ENCODE assay signal across 9 cellular contexts in genomic region chr1:205678286-205679111, GRCh38. TPM values are rescaled to one million over a fixed set of nuclear protein-coding genes. Genes with fewer than 3 reads are reported as not detected.
A peak's percentile ranks its signal among the peaks of the same experiment; 100 is the strongest.
DNase-seq lines count a peak whose midpoint lies in the region; ATAC-seq and TF ChIP-seq lines count a peak whose summit lies in the region.
"Had no signal": no experiment of that assay in that cellular context is flagged by ENCODE, and none has a peak within 500 bp of the region (broad histone marks: within the 10 kb centered on the region; RNA-seq: fewer than 3 reads in every experiment).

No MANE protein-coding gene starts in this region.

- H3K36me3 Mint-ChIP-seq in MCF 10A (ENCODE audit: insufficient read depth, unreplicated experiment): no peaks in the 10 kb centered on the region

- POLR2A ChIA-PET in PC-3 (lab: Charles Lee; ENCODE audit: unreplicated experiment): no interaction called here
- POLR2A ChIA-PET in MCF 10A (lab: Yijun Ruan, JAX): interaction anchor here (0.7 to 3.6 kb wide), 8 partner anchors 9 to 67 kb away, joined by 3 to 25 read pairs (median 3); partner anchors contain the start of gene ELK4

- H3K4me3 Mint-ChIP-seq in MCF 10A (ENCODE audit: unreplicated experiment): peak overlapping the region; percentile 76
- H3K4me3 Mint-ChIP-seq in stimulated activated naive CD8-positive, alpha-beta T cell treated with anti-CD3 and anti-CD28 coated beads, Interleukin-15, amount 100 ng/mL, for 72 hours: peak overlapping the region; percentile 86

- H3K4me1 Mint-ChIP-seq in MCF 10A (ENCODE audit: insufficient read depth, unreplicated experiment): peaks cover 14% of the 10 kb centered on the region
- peaks cover 19% of the 10 kb centered on the region for H3K4me1 Mint-ChIP-seq in stimulated activated naive CD8-positive, alpha-beta T cell treated with anti-CD3 and anti-CD28 coated beads, Interleukin-15, amount 100 ng/mL, for 72 hours

- TF ChIP-seq CTCF in PC-3 (conservative IDR thresholded peaks at IDR 0.05; ENCODE audit: low read depth, low read length) (no peak), MCF 10A (IDR thresholded peaks at IDR 0.05; ENCODE audit: unreplicated experiment) (no peak)

- H3K9me3 Mint-ChIP-seq in MCF 10A (ENCODE audit: unreplicated experiment): no peaks in the 10 kb centered on the region
- no peaks in the 10 kb centered on the region for H3K9me3 Mint-ChIP-seq in stimulated activated naive CD8-positive, alpha-beta T cell treated with anti-CD3 and anti-CD28 coated beads, Interleukin-15, amount 100 ng/mL, for 72 hours

- no peaks in the 10 kb centered on the region for H3K36me3 ChIP-seq in PC-3 (ENCODE audit: low read depth, low read length)

- no peaks in the 10 kb centered on the region for H3K9me2 ChIP-seq in PC-3 (replicated peaks; ENCODE audit: low read length)

- peak overlapping the region; percentile 62; the same call in 1 of the 2 replicates for H3K9ac ChIP-seq in PC-3 (ENCODE audit: low read length)

- H3K27me3 Mint-ChIP-seq in MCF 10A (ENCODE audit: insufficient read depth, unreplicated experiment): no peaks in the 10 kb centered on the region
- H3K27me3 Mint-ChIP-seq in stimulated activated naive CD8-positive, alpha-beta T cell treated with anti-CD3 and anti-CD28 coated beads, Interleukin-15, amount 100 ng/mL, for 72 hours: peaks cover 52% of the 10 kb centered on the region

- peak overlapping the region; percentile 72 for H3K4me3 ChIP-seq in PC-3 (ENCODE audit: low read length)

- H4K20me1 ChIP-seq in PC-3 (ENCODE audit: low read length): no peaks in the 10 kb centered on the region

- no peak overlapping the region for H3K27ac Mint-ChIP-seq in MCF 10A (ENCODE audit: low read depth, unreplicated experiment)
- H3K27ac Mint-ChIP-seq in stimulated activated naive CD8-positive, alpha-beta T cell treated with anti-CD3 and anti-CD28 coated beads, Interleukin-15, amount 100 ng/mL, for 72 hours: no peak overlapping the region

- H3K27me3 ChIP-seq in PC-3 (ENCODE audit: low read length) (no peaks in the 10 kb centered on the region), layer of hippocampus (ENCODE audit: control insufficient read depth, insufficient read depth, low read length) (no peaks in the 10 kb centered on the region)

- H2AFZ ChIP-seq in PC-3 (ENCODE audit: low read length): peak overlapping the region; percentile 85

- H3K9me3 ChIP-seq in PC-3 (ENCODE audit: low read length): no peaks in the 10 kb centered on the region

- H3K4me2 ChIP-seq in PC-3 (ENCODE audit: low read length): peak overlapping the region; percentile 83

- H3K79me2 ChIP-seq in PC-3 (ENCODE audit: low read length): peaks cover 47% of the 10 kb centered on the region

- no peak overlapping the region for H3K27ac ChIP-seq in PC-3 (ENCODE audit: low read length)
- H3K27ac ChIP-seq in layer of hippocampus (ENCODE audit: low read depth, low read length): peak overlapping the region; percentile 87

- no peaks in the 10 kb centered on the region for H3F3A ChIP-seq in PC-3 (ENCODE audit: low read length, unreplicated experiment)

- intact Hi-C loops in PC-3 (cut with micrococcal nuclease) (no loop called here), MCF 10A (cut with micrococcal nuclease) (no loop called here)

- CTCF ChIA-PET in PC-3 (lab: Charles Lee) (no interaction called here), MCF 10A (lab: Yijun Ruan, JAX) (interaction anchor here (0.5 to 10.1 kb wide), 18 partner anchors 10 to 1697 kb away, joined by 3 to 130 read pairs (median 3); partner anchors contain the start of gene ELK4)

- ATAC-seq in PC-3: no peak
- no peak for ATAC-seq in stimulated activated naive CD8-positive, alpha-beta T cell treated with anti-CD3 and anti-CD28 coated beads, Interleukin-15, amount 100 ng/mL, for 72 hours
- ATAC-seq in HG02973 (IDR thresholded peaks at IDR 0.05; ENCODE audit: unreplicated experiment): no peak

- DNase-seq in PC-3: no peak
- no peak for DNase-seq in MCF 10A (ENCODE audit: unreplicated experiment)
- no peak for DNase-seq in stimulated activated naive CD8-positive, alpha-beta T cell treated with anti-CD3 and anti-CD28 coated beads, Interleukin-15, amount 100 ng/mL, for 72 hours
- DNase-seq in iPS-NIHi7 (ENCODE audit: extremely low spot score): no peak
- no peak for DNase-seq in Kasumi-1 (lab: John Stamatoyannopoulos, UW)
- DNase-seq: NCI-H1436; stimulated activated CD4-positive, alpha-beta T cell treated with anti-CD3 and anti-CD28 coated beads, Interleukin-15, amount 100 ng/mL, for 24 hours had no signal

- H3K4me1 ChIP-seq in PC-3 (ENCODE audit: insufficient read depth, low read length): peaks cover 27% of the 10 kb centered on the region

- BruUV-seq in PC-3 (replicated peaks; lab: Mats Ljungman, UMichigan) (no TSS peak), MCF 10A (replicated peaks; lab: Mats Ljungman, UMichigan) (no TSS peak)

RNA-seq across cellular contexts. Expression of gene SLC45A3, which starts 1.8 kb away (rescaled TPM):
- total RNA-seq in PC-3 (2014; rRNA removed) (33.2 and 37.6 TPM in 2 replicates), MCF 10A (2022) (3.1 and 5.3 TPM in 2 replicates)

RNA-seq across cellular contexts. Expression of gene ELK4, which starts 46.7 kb away (rescaled TPM):
- total RNA-seq in PC-3 (2014; rRNA removed) (16.3 and 16.4 TPM in 2 replicates), MCF 10A (2022) (101 and 109 TPM in 2 replicates)
